1 cellular context compared by ENCODE assay signal in genomic region chr4:109702950-109703663, GRCh38.
TF ChIP-seq lines count a peak whose summit lies in the region.

Gene CASP6, minus strand, starts transcription at chr4:109703445. Its CDS starts 50 bp downstream, at chr4:109703395.

TF ChIP-seq in HEK293, 187 proteins besides CTCF, POLR2A, EP300 and RAD21 (continued from another document and continues in another):
- peak; percentile 87 for TF ChIP-seq ZBTB26 (tag by site-specific recombination; optimal IDR thresholded peaks at IDR 0.05)
- TF ChIP-seq ZNF677 (tag by site-specific recombination; IDR thresholded peaks at IDR 0.05), result no peak
- peak; percentile 22; the same call in 1 of the 2 replicates for TF ChIP-seq ZNF394 (tag by site-specific recombination; IDR thresholded peaks at IDR 0.05; ENCODE audit: borderline replicate concordance)
- TF ChIP-seq FEZF1 (tag by site-specific recombination; IDR thresholded peaks at IDR 0.05), result no peak
- TF ChIP-seq ZBTB8A (tag by site-specific recombination; IDR thresholded peaks at IDR 0.05), result peak; percentile 63
- TF ChIP-seq ZNF19 (tag by site-specific recombination; IDR thresholded peaks at IDR 0.05; ENCODE audit: low read depth), result no peak
- peak; percentile 66; the same call in 1 of the 2 replicates for TF ChIP-seq KLF8 (tag by site-specific recombination; IDR thresholded peaks at IDR 0.05)
- TF ChIP-seq ZNF174 (tag by site-specific recombination; IDR thresholded peaks at IDR 0.05), result no peak
- TF ChIP-seq GLIS1 (tag by site-specific recombination; IDR thresholded peaks at IDR 0.05), result peak; percentile 72
- TF ChIP-seq KLF10 (tag by site-specific recombination; IDR thresholded peaks at IDR 0.05), result no peak
- TF ChIP-seq, protein P1, sequence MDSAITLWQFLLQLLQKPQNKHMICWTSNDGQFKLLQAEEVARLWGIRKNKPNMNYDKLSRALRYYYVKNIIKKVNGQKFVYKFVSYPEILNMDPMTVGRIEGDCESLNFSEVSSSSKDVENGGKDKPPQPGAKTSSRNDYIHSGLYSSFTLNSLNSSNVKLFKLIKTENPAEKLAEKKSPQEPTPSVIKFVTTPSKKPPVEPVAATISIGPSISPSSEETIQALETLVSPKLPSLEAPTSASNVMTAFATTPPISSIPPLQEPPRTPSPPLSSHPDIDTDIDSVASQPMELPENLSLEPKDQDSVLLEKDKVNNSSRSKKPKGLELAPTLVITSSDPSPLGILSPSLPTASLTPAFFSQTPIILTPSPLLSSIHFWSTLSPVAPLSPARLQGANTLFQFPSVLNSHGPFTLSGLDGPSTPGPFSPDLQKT (IDR thresholded peaks at IDR 0.05; ENCODE audit: borderline replicate concordance, low read depth, low read length), result no peak
- peak; percentile 50 for TF ChIP-seq ZFHX2 (tag by site-specific recombination; conservative IDR thresholded peaks at IDR 0.05)
- TF ChIP-seq ZNF488 (tag by site-specific recombination; IDR thresholded peaks at IDR 0.05), result no peak
- TF ChIP-seq KLF7 (tag by site-specific recombination; IDR thresholded peaks at IDR 0.05; ENCODE audit: borderline replicate concordance), result no peak
- TF ChIP-seq ZNF670 (tag by site-specific recombination; IDR thresholded peaks at IDR 0.05; ENCODE audit: low read depth), result no peak
- TF ChIP-seq, protein P2, sequence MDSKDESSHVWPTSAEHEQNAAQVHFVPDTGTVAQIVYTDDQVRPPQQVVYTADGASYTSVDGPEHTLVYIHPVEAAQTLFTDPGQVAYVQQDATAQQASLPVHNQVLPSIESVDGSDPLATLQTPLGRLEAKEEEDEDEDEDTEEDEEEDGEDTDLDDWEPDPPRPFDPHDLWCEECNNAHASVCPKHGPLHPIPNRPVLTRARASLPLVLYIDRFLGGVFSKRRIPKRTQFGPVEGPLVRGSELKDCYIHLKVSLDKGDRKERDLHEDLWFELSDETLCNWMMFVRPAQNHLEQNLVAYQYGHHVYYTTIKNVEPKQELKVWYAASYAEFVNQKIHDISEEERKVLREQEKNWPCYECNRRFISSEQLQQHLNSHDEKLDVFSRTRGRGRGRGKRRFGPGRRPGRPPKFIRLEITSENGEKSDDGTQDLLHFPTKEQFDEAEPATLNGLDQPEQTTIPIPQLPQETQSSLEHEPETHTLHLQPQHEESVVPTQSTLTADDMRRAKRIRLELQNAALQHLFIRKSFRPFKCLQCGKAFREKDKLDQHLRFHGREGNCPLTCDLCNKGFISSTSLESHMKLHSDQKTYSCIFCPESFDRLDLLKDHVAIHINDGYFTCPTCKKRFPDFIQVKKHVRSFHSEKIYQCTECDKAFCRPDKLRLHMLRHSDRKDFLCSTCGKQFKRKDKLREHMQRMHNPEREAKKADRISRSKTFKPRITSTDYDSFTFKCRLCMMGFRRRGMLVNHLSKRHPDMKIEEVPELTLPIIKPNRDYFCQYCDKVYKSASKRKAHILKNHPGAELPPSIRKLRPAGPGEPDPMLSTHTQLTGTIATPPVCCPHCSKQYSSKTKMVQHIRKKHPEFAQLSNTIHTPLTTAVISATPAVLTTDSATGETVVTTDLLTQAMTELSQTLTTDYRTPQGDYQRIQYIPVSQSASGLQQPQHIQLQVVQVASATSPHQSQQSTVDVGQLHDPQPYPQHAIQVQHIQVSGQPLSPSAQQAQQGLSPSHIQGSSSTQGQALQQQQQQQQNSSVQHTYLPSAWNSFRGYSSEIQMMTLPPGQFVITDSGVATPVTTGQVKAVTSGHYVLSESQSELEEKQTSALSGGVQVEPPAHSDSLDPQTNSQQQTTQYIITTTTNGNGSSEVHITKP (tag by site-specific recombination; IDR thresholded peaks at IDR 0.05), result no peak
- no peak for TF ChIP-seq ZNF626 (tag by site-specific recombination; IDR thresholded peaks at IDR 0.05)
- no peak for TF ChIP-seq ZNF341 (tag by site-specific recombination; IDR thresholded peaks at IDR 0.05; ENCODE audit: low read depth)
- TF ChIP-seq ZNF292 (tag by site-specific recombination; IDR thresholded peaks at IDR 0.05; ENCODE audit: borderline replicate concordance, low read depth), result no peak
- no peak for TF ChIP-seq ZFP3 (tag by site-specific recombination; IDR thresholded peaks at IDR 0.05; ENCODE audit: low read depth)
- no peak for TF ChIP-seq ZNF138 (tag by site-specific recombination; IDR thresholded peaks at IDR 0.05; ENCODE audit: borderline replicate concordance)
- TF ChIP-seq ZNF621 (tag by site-specific recombination; IDR thresholded peaks at IDR 0.05), result no peak
- TF ChIP-seq GLIS2 (tag by site-specific recombination; IDR thresholded peaks at IDR 0.05), result peak; percentile 85
- TF ChIP-seq ZNF223 (tag by site-specific recombination; IDR thresholded peaks at IDR 0.05), result no peak
- no peak for TF ChIP-seq ZNF518A (tag by site-specific recombination; conservative IDR thresholded peaks at IDR 0.05; ENCODE audit: low read depth)
- TF ChIP-seq ZNF221 (tag by site-specific recombination; IDR thresholded peaks at IDR 0.05; ENCODE audit: borderline replicate concordance), result no peak
- TF ChIP-seq ZNF335 (tag by site-specific recombination; conservative IDR thresholded peaks at IDR 0.05), result peak; percentile 85
- TF ChIP-seq ZSCAN30 (tag by site-specific recombination; IDR thresholded peaks at IDR 0.05), result no peak
- no peak for TF ChIP-seq PRDM2 (tag by site-specific recombination; IDR thresholded peaks at IDR 0.05; ENCODE audit: borderline replicate concordance)
- no peak for TF ChIP-seq ZSCAN23 (tag by site-specific recombination; IDR thresholded peaks at IDR 0.05)
- no peak for TF ChIP-seq REPIN1 (tag by site-specific recombination; IDR thresholded peaks at IDR 0.05; ENCODE audit: low read depth)
- no peak for TF ChIP-seq ZNF510 (tag by site-specific recombination; IDR thresholded peaks at IDR 0.05; ENCODE audit: insufficient replicate concordance)
- no peak for TF ChIP-seq ZNF10 (tag by site-specific recombination; IDR thresholded peaks at IDR 0.05)
- TF ChIP-seq, protein P3, sequence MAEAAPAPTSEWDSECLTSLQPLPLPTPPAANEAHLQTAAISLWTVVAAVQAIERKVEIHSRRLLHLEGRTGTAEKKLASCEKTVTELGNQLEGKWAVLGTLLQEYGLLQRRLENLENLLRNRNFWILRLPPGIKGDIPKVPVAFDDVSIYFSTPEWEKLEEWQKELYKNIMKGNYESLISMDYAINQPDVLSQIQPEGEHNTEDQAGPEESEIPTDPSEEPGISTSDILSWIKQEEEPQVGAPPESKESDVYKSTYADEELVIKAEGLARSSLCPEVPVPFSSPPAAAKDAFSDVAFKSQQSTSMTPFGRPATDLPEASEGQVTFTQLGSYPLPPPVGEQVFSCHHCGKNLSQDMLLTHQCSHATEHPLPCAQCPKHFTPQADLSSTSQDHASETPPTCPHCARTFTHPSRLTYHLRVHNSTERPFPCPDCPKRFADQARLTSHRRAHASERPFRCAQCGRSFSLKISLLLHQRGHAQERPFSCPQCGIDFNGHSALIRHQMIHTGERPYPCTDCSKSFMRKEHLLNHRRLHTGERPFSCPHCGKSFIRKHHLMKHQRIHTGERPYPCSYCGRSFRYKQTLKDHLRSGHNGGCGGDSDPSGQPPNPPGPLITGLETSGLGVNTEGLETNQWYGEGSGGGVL (tag by site-specific recombination; IDR thresholded peaks at IDR 0.05), result no peak
- TF ChIP-seq GFI1B (tag by site-specific recombination; IDR thresholded peaks at IDR 0.05), result no peak
- TF ChIP-seq ZNF658 (tag by site-specific recombination; IDR thresholded peaks at IDR 0.05), result no peak
- TF ChIP-seq ZNF18 (tag by site-specific recombination; IDR thresholded peaks at IDR 0.05), result no peak
